In genomic region chr13:27482996-27483395, GRCh38 we compare ENCODE assay signal across 8 cellular contexts. TPM values are rescaled to one million over a fixed set of nuclear protein-coding genes. Genes with fewer than 3 reads are reported as not detected.
A peak's percentile ranks its signal among the peaks of the same experiment; 100 is the strongest.
DNase-seq lines count a peak whose midpoint lies in the region; ATAC-seq and TF ChIP-seq lines count a peak whose summit lies in the region.

No MANE protein-coding gene starts in this region.

- H3F3A ChIP-seq in neural progenitor cell (ENCODE audit: low read depth) = no peaks in the 10 kb centered on the region

- H4K20me1 ChIP-seq in Karpas-422 (ENCODE audit: insufficient read depth, low read depth, low read length) = no peaks in the 10 kb centered on the region
- no peaks in the 10 kb centered on the region for H4K20me1 ChIP-seq in neural progenitor cell (ENCODE audit: low read depth)

- H3K9me3 Mint-ChIP-seq in mesothelial cell of epicardium (peaks cover 10% of the 10 kb centered on the region), neural progenitor cell (peaks cover 4% of the 10 kb centered on the region)

- H2AFZ ChIP-seq in Karpas-422 (ENCODE audit: low read length) (peak overlapping the region; percentile 67), neural progenitor cell (replicated peaks) (no peak overlapping the region)

- peak overlapping the region; percentile 50 for H3K4me3 ChIP-seq in Karpas-422 (ENCODE audit: low read length)
- H3K4me3 ChIP-seq in lung = no peak overlapping the region
- H3K4me3 ChIP-seq in neural progenitor cell = no peak overlapping the region

- in situ Hi-C loops in ACHN (cut with HindIII; ENCODE audit: low pct_ligation_motif_present, low pct_unique_long_range_greater_than_20kb, low sequenced_read_pairs) = no loop called here

- H3K9me3 ChIP-seq in Karpas-422 (ENCODE audit: low read length) (peaks cover 6% of the 10 kb centered on the region; the same call in 1 of the 2 replicates), lung (ENCODE audit: control insufficient read depth in 2 of 2, insufficient read depth in 1 of 2, low read length in 1 of 2) (peaks cover 0 to 4% of the 10 kb centered on the region in 2 donors), neural progenitor cell (ENCODE audit: low read depth) (no peaks in the 10 kb centered on the region)

- H3K27me3 ChIP-seq in Karpas-422 (ENCODE audit: low read length) (no peaks in the 10 kb centered on the region), lung (ENCODE audit: control insufficient read depth, insufficient read depth) (no peaks in the 10 kb centered on the region), neural progenitor cell (peaks cover 23% of the 10 kb centered on the region)

- H3K9me2 ChIP-seq in Karpas-422 (replicated peaks; ENCODE audit: insufficient read depth, low read length) = no peaks in the 10 kb centered on the region

- 66 to 73% methylated on average over 7 of the region's 7 CpGs for WGBS in lung, 2 donors

- H3K36me3 Mint-ChIP-seq in mesothelial cell of epicardium = no peaks in the 10 kb centered on the region
- H3K36me3 Mint-ChIP-seq in neural progenitor cell = no peaks in the 10 kb centered on the region

- H3K27ac Mint-ChIP-seq in mesothelial cell of epicardium (no peak overlapping the region), neural progenitor cell (no peak overlapping the region)

- H3K27me3 Mint-ChIP-seq in mesothelial cell of epicardium (ENCODE audit: low read depth) (peaks cover 54% of the 10 kb centered on the region), neural progenitor cell (ENCODE audit: insufficient read depth, low read depth) (peaks cover 4% of the 10 kb centered on the region)

- H3K4me3 Mint-ChIP-seq in mesothelial cell of epicardium (no peak overlapping the region), neural progenitor cell (no peak overlapping the region)

- H3K36me3 ChIP-seq in Karpas-422 (ENCODE audit: insufficient read depth, low read length) (no peaks in the 10 kb centered on the region), lung (ENCODE audit: control insufficient read depth in 2 of 2, insufficient read depth in 2 of 2, low read length in 2 of 2) (no peaks in the 10 kb centered on the region), neural progenitor cell (no peaks in the 10 kb centered on the region)

- DNase-seq in Karpas-422 (peak; percentile 94), lung (ENCODE audit: low spot score) (no peak), ACHN (no peak), mesothelial cell of epicardium (ENCODE audit: low spot score in 2 of 2, unreplicated experiment in 2 of 2) (no peak), neural progenitor cell (ENCODE audit: low spot score) (no peak), NCI-H774 (lab: John Stamatoyannopoulos, UW) (no peak)

- H3K4me2 ChIP-seq in Karpas-422 (ENCODE audit: low read depth, low read length, poor library complexity, severe bottlenecking) (peak overlapping the region; percentile 52), neural progenitor cell (no peak overlapping the region)

- H3K9ac ChIP-seq in Karpas-422 (ENCODE audit: low read length) (peak overlapping the region; percentile 57), neural progenitor cell (no peak overlapping the region)

- ATAC-seq in GM18861 (IDR thresholded peaks at IDR 0.05; ENCODE audit: unreplicated experiment) (peak; percentile 87), GM21825 (IDR thresholded peaks at IDR 0.05; ENCODE audit: unreplicated experiment) (peak; percentile 94), lung (ENCODE audit: insufficient read depth, low FRiP score) (peak; percentile 60)

- H3K79me2 ChIP-seq in Karpas-422 (ENCODE audit: low read length) (no peaks in the 10 kb centered on the region), neural progenitor cell (ENCODE audit: low read depth) (no peaks in the 10 kb centered on the region)

- H3K27ac ChIP-seq in Karpas-422 (ENCODE audit: low read length) (peak overlapping the region; percentile 78), lung (ENCODE audit: low read depth in 1 of 2, low read length in 1 of 2) (no peak overlapping the region), neural progenitor cell (no peak overlapping the region)

- H3K4me1 Mint-ChIP-seq in mesothelial cell of epicardium (no peaks in the 10 kb centered on the region), neural progenitor cell (no peaks in the 10 kb centered on the region)

- TF ChIP-seq CTCF in lung (IDR thresholded peaks at IDR 0.05; ENCODE audit: control extremely low read depth, extremely low read depth) (no peak), mesothelial cell of epicardium (IDR thresholded peaks at IDR 0.05; ENCODE audit: unreplicated experiment) (no peak), neural progenitor cell (IDR thresholded peaks at IDR 0.05) (no peak)

- H3K4me1 ChIP-seq in Karpas-422 (ENCODE audit: low read length) = peaks cover 41% of the 10 kb centered on the region
- H3K4me1 ChIP-seq in lung (ENCODE audit: control insufficient read depth in 2 of 2, insufficient read depth in 2 of 2, low read length in 2 of 2) = no peaks in the 10 kb centered on the region
- H3K4me1 ChIP-seq in neural progenitor cell = no peaks in the 10 kb centered on the region

RNA-seq across cellular contexts. Expression of gene MTIF3, which starts 32.6 kb away (rescaled TPM):
- 44.9 and 48.6 TPM in 2 replicates for total RNA-seq in Karpas-422 (2014; rRNA removed; shearing (Covaris generic); ENCODE audit: low replicate concordance)
- 10 to 100 TPM; 26.9 to 45.4 TPM for total RNA-seq in lung
- polyA plus RNA-seq in lung = 10 to 100 TPM; 47.7 to 64.7 TPM
- total RNA-seq in mesothelial cell of epicardium = 39.1 to 41.1 TPM (median 40.4 TPM) in 3 replicates
- total RNA-seq in neural progenitor cell (ENCODE audit: low replicate concordance) = 47.0 and 65.8 TPM in 2 replicates

RNA-seq across cellular contexts. Expression of gene GTF3A, which starts 58.6 kb away (rescaled TPM):
- total RNA-seq in Karpas-422 (2014; rRNA removed; shearing (Covaris generic); ENCODE audit: low replicate concordance) = 357 and 373 TPM in 2 replicates
- total RNA-seq in lung (10 to 100 TPM; 38.2 to 97.4 TPM), mesothelial cell of epicardium (47.5 to 53.7 TPM (median 48.6 TPM) in 3 replicates), neural progenitor cell (ENCODE audit: low replicate concordance) (78.4 and 126 TPM in 2 replicates)
- polyA plus RNA-seq in lung = 100 to 1,000 TPM; 125 to 241 TPM
